22 cellular contexts compared by ENCODE assay signal in the genomic region with DNA sequence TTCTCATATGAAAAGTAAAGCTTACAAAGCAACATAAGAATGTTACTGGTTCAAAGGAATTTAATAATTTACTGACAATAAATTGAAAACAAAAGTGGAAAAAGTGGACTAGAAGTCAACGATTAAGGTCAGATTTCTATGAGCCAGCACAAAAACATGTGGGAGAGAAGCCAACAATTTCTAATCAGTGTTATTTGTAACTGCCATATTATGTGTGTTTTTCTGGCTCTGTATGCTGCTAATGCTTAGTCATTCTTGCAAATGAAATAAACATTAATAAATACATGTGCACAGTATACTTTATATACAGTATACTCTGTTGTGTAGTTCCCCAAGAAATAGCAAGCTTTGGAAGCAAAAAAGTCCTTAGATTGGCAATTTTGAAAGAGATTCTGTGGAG.
DNase-seq lines count a peak whose midpoint lies in the region; ATAC-seq and TF ChIP-seq lines count a peak whose summit lies in the region.
"Had no signal": no experiment of that assay in that cellular context is flagged by ENCODE, and none has a peak within 500 bp of the region (broad histone marks: within the 10 kb centered on the region; RNA-seq: fewer than 3 reads in every experiment).

No MANE protein-coding gene starts in this region.

- TF ChIP-seq CTCF in AG10803 (conservative IDR thresholded peaks at IDR 0.05; ENCODE audit: low read length) (no peak), PC-3 (conservative IDR thresholded peaks at IDR 0.05; ENCODE audit: low read depth, low read length) (no peak), epithelial cell of proximal tubule (conservative IDR thresholded peaks at IDR 0.05; ENCODE audit: low read depth, low read length) (no peak), osteoblast (IDR thresholded peaks at IDR 0.05; ENCODE audit: extremely low read depth, low read depth, low read length) (no peak), colonic mucosa (IDR thresholded peaks at IDR 0.05) (no peak)
- no peak for TF ChIP-seq CTCF in CD8-positive, alpha-beta T cell (IDR thresholded peaks at IDR 0.05)

- CTCF ChIA-PET in PC-3 (lab: Charles Lee) = no interaction called here
- CTCF ChIA-PET in CD8-positive, alpha-beta T cell (lab: Charles Lee) = no interaction called here

- H3K4me2 ChIP-seq in PC-3 (ENCODE audit: low read length) (0 out of 2 replicates have a peak overlapping the region, but pooled peaks have one; percentile 14), osteoblast (ENCODE audit: insufficient read depth, low read length) (no peak overlapping the region)
- H3K4me2 ChIP-seq: KMS-11 had no signal

- H3K27ac Mint-ChIP-seq in CD8-positive, alpha-beta T cell = no peak overlapping the region
- H3K27ac Mint-ChIP-seq: activated CD4-positive, alpha-beta T cell treated with anti-CD3 and anti-CD28 coated beads for 36 hours; activated naive CD8-positive, alpha-beta T cell treated with anti-CD3 and anti-CD28 coated beads, Interleukin-2, amount 50 U/mL, for 24 hours; immature natural killer cell had no signal

- POLR2A ChIA-PET in PC-3 (lab: Charles Lee; ENCODE audit: unreplicated experiment) = no interaction called here
- POLR2A ChIA-PET in CD8-positive, alpha-beta T cell (lab: Charles Lee) = no interaction called here

- H3K4me3 ChIP-seq in AG10803 (ENCODE audit: low read length) = no peak overlapping the region
- H3K4me3 ChIP-seq in PC-3 (ENCODE audit: low read length) = no peak overlapping the region
- H3K4me3 ChIP-seq in epithelial cell of proximal tubule (ENCODE audit: low read depth, low read length) = no peak overlapping the region
- no peak overlapping the region for H3K4me3 ChIP-seq in osteoblast (ENCODE audit: insufficient read depth, low read length)
- H3K4me3 ChIP-seq in colonic mucosa = no peak overlapping the region
- H3K4me3 ChIP-seq in CD8-positive, alpha-beta T cell (ENCODE audit: low read depth, low read length) = no peak overlapping the region
- H3K4me3 ChIP-seq: breast epithelium, SK-N-MC, upper lobe of left lung had no signal

- intact Hi-C loops in PC-3 (cut with micrococcal nuclease) (no loop called here), colonic mucosa (cut with DNase I) (no loop called here)
- intact Hi-C loops in CD8-positive, alpha-beta T cell (cut with DNase I, micrococcal nuclease) = no loop called here

- H3K4me1 Mint-ChIP-seq in CD8-positive, alpha-beta T cell (ENCODE audit: low read depth) = no peaks in the 10 kb centered on the region
- H3K4me1 Mint-ChIP-seq: activated CD4-positive, alpha-beta T cell treated with anti-CD3 and anti-CD28 coated beads for 36 hours; activated naive CD8-positive, alpha-beta T cell treated with anti-CD3 and anti-CD28 coated beads, Interleukin-2, amount 50 U/mL, for 24 hours; immature natural killer cell had no signal

- H3K9me3 ChIP-seq in PC-3 (ENCODE audit: low read length) = no peaks in the 10 kb centered on the region
- no peaks in the 10 kb centered on the region for H3K9me3 ChIP-seq in osteoblast (ENCODE audit: low read depth, low read length)
- H3K9me3 ChIP-seq in colonic mucosa = no peaks in the 10 kb centered on the region
- no peaks in the 10 kb centered on the region for H3K9me3 ChIP-seq in CD8-positive, alpha-beta T cell (ENCODE audit: low read length)
- H3K9me3 ChIP-seq: upper lobe of left lung had no signal

- DNase-seq in AG10803 (ENCODE audit: low read depth) = peak; percentile 24
- DNase-seq in PC-3 = peak; percentile 75
- DNase-seq in epithelial cell of proximal tubule (ENCODE audit: low read depth) = peak; percentile 12
- peak; percentile 35 for DNase-seq in kidney tubule cell (ENCODE audit: low spot score)
- DNase-seq in NCI-H526 treated with DMSO at 0.1 percent for 48 hours (lab: John Stamatoyannopoulos, UW) = no peak
- no peak for DNase-seq in osteoblast (ENCODE audit: insufficient read length, low spot score, missing footprints)
- DNase-seq in colonic mucosa = no peak
- no peak for DNase-seq in CD8-positive, alpha-beta T cell
- DNase-seq: activated CD4-positive, alpha-beta T cell treated with anti-CD3 and anti-CD28 coated beads for 36 hours; activated gamma-delta T cell; activated naive CD8-positive, alpha-beta T cell treated with anti-CD3 and anti-CD28 coated beads, Interleukin-2, amount 50 U/mL, for 24 hours; DMS79 treated with DMSO at 0.1 percent for 48 hours; foreskin keratinocyte; immature natural killer cell; MV-4-11; NCI-H1694; NCI-H69; RPMI8226; upper lobe of left lung had no signal

- H3K27me3 Mint-ChIP-seq in CD8-positive, alpha-beta T cell (ENCODE audit: low read depth) = no peaks in the 10 kb centered on the region
- H3K27me3 Mint-ChIP-seq: activated CD4-positive, alpha-beta T cell treated with anti-CD3 and anti-CD28 coated beads for 36 hours; activated naive CD8-positive, alpha-beta T cell treated with anti-CD3 and anti-CD28 coated beads, Interleukin-2, amount 50 U/mL, for 24 hours had no signal

- H3K36me3 ChIP-seq in PC-3 (ENCODE audit: low read depth, low read length) = no peaks in the 10 kb centered on the region
- H3K36me3 ChIP-seq in osteoblast (ENCODE audit: insufficient read depth, low read length) = no peaks in the 10 kb centered on the region
- no peaks in the 10 kb centered on the region for H3K36me3 ChIP-seq in colonic mucosa
- no peaks in the 10 kb centered on the region for H3K36me3 ChIP-seq in CD8-positive, alpha-beta T cell (ENCODE audit: insufficient read depth, low read length)
- H3K36me3 ChIP-seq: breast epithelium, upper lobe of left lung had no signal

- H3K4me1 ChIP-seq in PC-3 (ENCODE audit: insufficient read depth, low read length) = peaks cover 10% of the 10 kb centered on the region; the same call in 1 of the 2 replicates
- no peaks in the 10 kb centered on the region for H3K4me1 ChIP-seq in osteoblast (ENCODE audit: insufficient read depth, low read length)
- no peaks in the 10 kb centered on the region for H3K4me1 ChIP-seq in colonic mucosa
- H3K4me1 ChIP-seq in CD8-positive, alpha-beta T cell (ENCODE audit: insufficient read depth, low read length) = no peaks in the 10 kb centered on the region
- H3K4me1 ChIP-seq: breast epithelium, foreskin keratinocyte, upper lobe of left lung had no signal

- H3K9ac ChIP-seq in PC-3 (ENCODE audit: low read length) = no peak overlapping the region
- H3K9ac ChIP-seq in colonic mucosa (ENCODE audit: low read depth in 2 of 2, low read length in 2 of 2) = no peak overlapping the region
- H3K9ac ChIP-seq: KMS-11 had no signal

- no peaks in the 10 kb centered on the region for H3K79me2 ChIP-seq in PC-3 (ENCODE audit: low read length)
- no peaks in the 10 kb centered on the region for H3K79me2 ChIP-seq in osteoblast (ENCODE audit: insufficient read depth, low read length)

- H2AFZ ChIP-seq in PC-3 (ENCODE audit: low read length) (no peak overlapping the region), osteoblast (ENCODE audit: low read length) (no peak overlapping the region)

- BruUV-seq in PC-3 (replicated peaks; lab: Mats Ljungman, UMichigan) = no TSS peak

- H3K27ac ChIP-seq in PC-3 (ENCODE audit: low read length) = no peak overlapping the region
- no peak overlapping the region for H3K27ac ChIP-seq in osteoblast (ENCODE audit: low read depth, low read length)
- no peak overlapping the region for H3K27ac ChIP-seq in colonic mucosa
- H3K27ac ChIP-seq in CD8-positive, alpha-beta T cell (ENCODE audit: low read depth, low read length) = no peak overlapping the region
- H3K27ac ChIP-seq: breast epithelium, foreskin keratinocyte, KMS-11, SK-N-MC, upper lobe of left lung had no signal

- H3K27me3 ChIP-seq in PC-3 (ENCODE audit: low read length) = no peaks in the 10 kb centered on the region
- H3K27me3 ChIP-seq in osteoblast (ENCODE audit: insufficient read depth, low read length) = no peaks in the 10 kb centered on the region
- no peaks in the 10 kb centered on the region for H3K27me3 ChIP-seq in colonic mucosa
- H3K27me3 ChIP-seq in CD8-positive, alpha-beta T cell (ENCODE audit: insufficient read depth, low read length) = no peaks in the 10 kb centered on the region
- H3K27me3 ChIP-seq: breast epithelium, foreskin keratinocyte, upper lobe of left lung had no signal

- no peaks in the 10 kb centered on the region for H3F3A ChIP-seq in PC-3 (ENCODE audit: low read length, unreplicated experiment)

- ATAC-seq in PC-3 = no peak
- ATAC-seq in CD8-positive, alpha-beta T cell = no peak
- ATAC-seq: activated CD4-positive, alpha-beta T cell treated with anti-CD3 and anti-CD28 coated beads for 36 hours; activated naive CD8-positive, alpha-beta T cell treated with anti-CD3 and anti-CD28 coated beads, Interleukin-2, amount 50 U/mL, for 24 hours; foreskin keratinocyte had no signal

- no peaks in the 10 kb centered on the region for H3K36me3 Mint-ChIP-seq in CD8-positive, alpha-beta T cell
- H3K36me3 Mint-ChIP-seq: immature natural killer cell had no signal

- no peaks in the 10 kb centered on the region for H3K9me2 ChIP-seq in PC-3 (replicated peaks; ENCODE audit: low read length)

- no peak overlapping the region for H3K4me3 Mint-ChIP-seq in CD8-positive, alpha-beta T cell
- H3K4me3 Mint-ChIP-seq: activated CD4-positive, alpha-beta T cell treated with anti-CD3 and anti-CD28 coated beads for 36 hours; activated naive CD8-positive, alpha-beta T cell treated with anti-CD3 and anti-CD28 coated beads, Interleukin-2, amount 50 U/mL, for 24 hours; immature natural killer cell had no signal

- H3K9me3 Mint-ChIP-seq in CD8-positive, alpha-beta T cell = peaks cover 5% of the 10 kb centered on the region

- H4K20me1 ChIP-seq in PC-3 (ENCODE audit: low read length) = no peaks in the 10 kb centered on the region
- no peaks in the 10 kb centered on the region for H4K20me1 ChIP-seq in osteoblast (ENCODE audit: insufficient read depth, low read length)

Comparison
In these comparisons a context has a peak if more than half of its experiments do, and no peak if none do; other contexts are left out.
1. DNase-seq: peak in AG10803 (single experiment), PC-3 (single experiment), epithelial cell of proximal tubule (single experiment) and kidney tubule cell (single experiment); none in NCI-H526 treated with DMSO at 0.1 percent for 48 hours (single experiment), osteoblast (single experiment), colonic mucosa (single experiment) and CD8-positive, alpha-beta T cell (0 of 7).